ENCODE assay signal across 8 cellular contexts in genomic region chr2:102473020-102473419, GRCh38. TPM values are rescaled to one million over a fixed set of nuclear protein-coding genes. Genes with fewer than 3 reads are reported as not detected.
DNase-seq lines count a peak whose midpoint lies in the region; ATAC-seq, FAIRE-seq and TF ChIP-seq lines count a peak whose summit lies in the region.

A gene with protein sequence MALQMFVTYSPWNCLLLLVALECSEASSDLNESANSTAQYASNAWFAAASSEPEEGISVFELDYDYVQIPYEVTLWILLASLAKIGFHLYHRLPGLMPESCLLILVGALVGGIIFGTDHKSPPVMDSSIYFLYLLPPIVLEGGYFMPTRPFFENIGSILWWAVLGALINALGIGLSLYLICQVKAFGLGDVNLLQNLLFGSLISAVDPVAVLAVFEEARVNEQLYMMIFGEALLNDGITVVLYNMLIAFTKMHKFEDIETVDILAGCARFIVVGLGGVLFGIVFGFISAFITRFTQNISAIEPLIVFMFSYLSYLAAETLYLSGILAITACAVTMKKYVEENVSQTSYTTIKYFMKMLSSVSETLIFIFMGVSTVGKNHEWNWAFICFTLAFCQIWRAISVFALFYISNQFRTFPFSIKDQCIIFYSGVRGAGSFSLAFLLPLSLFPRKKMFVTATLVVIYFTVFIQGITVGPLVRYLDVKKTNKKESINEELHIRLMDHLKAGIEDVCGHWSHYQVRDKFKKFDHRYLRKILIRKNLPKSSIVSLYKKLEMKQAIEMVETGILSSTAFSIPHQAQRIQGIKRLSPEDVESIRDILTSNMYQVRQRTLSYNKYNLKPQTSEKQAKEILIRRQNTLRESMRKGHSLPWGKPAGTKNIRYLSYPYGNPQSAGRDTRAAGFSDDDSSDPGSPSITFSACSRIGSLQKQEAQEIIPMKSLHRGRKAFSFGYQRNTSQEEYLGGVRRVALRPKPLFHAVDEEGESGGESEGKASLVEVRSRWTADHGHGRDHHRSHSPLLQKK (plus strand): TSS chr2:102473226. CDS start chr2:102473760, 534 bp downstream.

- H4K20me1 ChIP-seq in HepG2 (ENCODE audit: insufficient read depth, low read length), result no peaks in the 10 kb centered on the region

- DNase-seq in BJ (ENCODE audit: low read depth), result peak; percentile 4
- DNase-seq in HPDE6-E6E7 (ENCODE audit: extremely low spot score), result peak; percentile 21
- DNase-seq in T follicular helper cell (ENCODE audit: low read depth), result peak; percentile 15
- peak; percentile 45 for DNase-seq in brain microvascular endothelial cell
- DNase-seq in HepG2 (ENCODE audit: low spot score), result peak; percentile 52
- DNase-seq in stimulated activated CD8-positive, alpha-beta memory T cell treated with anti-CD3 and anti-CD28 coated beads, Interleukin-12 subunit alpha, Interleukin-12 subunit beta, amount 100 ng/mL, for 1 hour (ENCODE audit: low read depth), result peak; percentile 23
- DNase-seq in NCI-H2171 (lab: John Stamatoyannopoulos, UW), result no peak

- intact Hi-C loops in HepG2 (cut with micrococcal nuclease; ENCODE audit: unreplicated experiment), result loop anchor here (1.0 kb wide), 2 partner anchors 143 to 230 kb away; no protein-coding TSS in a partner anchor

- no peak within 1 kb of the TSS for H2AFZ ChIP-seq in HepG2 (ENCODE audit: low read length)

- H3K36me3 ChIP-seq in BJ (ENCODE audit: control insufficient read depth, insufficient read depth, low read length) (no peaks in the 10 kb centered on the region), brain microvascular endothelial cell (replicated peaks) (no peaks in the 10 kb centered on the region), HepG2 (replicated peaks in 1 of 2; ENCODE audit: control insufficient read depth in 1 of 2, insufficient read depth in 2 of 2, low read length in 2 of 2) (no peaks in the 10 kb centered on the region)

- in situ Hi-C loops in brain microvascular endothelial cell (cut with HindIII; ENCODE audit: low pct_ligation_motif_present, low sequenced_read_pairs) (no loop called here), HepG2 (cut with HindIII; ENCODE audit: extremely low pct_ligation_motif_present, low pct_unique_long_range_greater_than_20kb) (loop anchor here (5.0 kb wide), 1 partner anchor 144 kb away; the partner anchor contains the start of gene SLC9A2)

- no peak within 1 kb of the TSS for H3K9ac ChIP-seq in HepG2 (ENCODE audit: insufficient read depth, low read depth, low read length)

- H3K9me3 ChIP-seq in HepG2 (ENCODE audit: low read length), result no peaks in the 10 kb centered on the region

- TF ChIP-seq CTCF in BJ (IDR thresholded peaks at IDR 0.05; ENCODE audit: insufficient read depth, low read depth, low read length) (peak; percentile 90), brain microvascular endothelial cell (IDR thresholded peaks at IDR 0.05; ENCODE audit: low read depth, low read length, missing control alignments) (peak; percentile 88), HepG2 (CRISPR knock-in tag; IDR thresholded peaks at IDR 0.05) (peak; percentile 83)

- no peak within 1 kb of the TSS for H3K4me2 ChIP-seq in HepG2 (ENCODE audit: low read depth, low read length)

- no peak for TF ChIP-seq POLR2A in GM18505 (IDR thresholded peaks at IDR 0.05; ENCODE audit: borderline replicate concordance, extremely low read depth, insufficient read depth, insufficient read length)
- no peak for TF ChIP-seq POLR2A in HepG2 (IDR thresholded peaks at IDR 0.05; ENCODE audit: insufficient read depth in 1 of 2, low read depth in 2 of 2, low read length in 2 of 2)

- TF ChIP-seq RAD21 in HepG2 (CRISPR knock-in tag; IDR thresholded peaks at IDR 0.05), result no peak

- TF ChIP-seq EP300 in HepG2 (IDR thresholded peaks at IDR 0.05; ENCODE audit: low read depth in 2 of 2, low read length in 2 of 2) (no peak), HepG2 (CRISPR knock-in tag; IDR thresholded peaks at IDR 0.05; ENCODE audit: borderline replicate concordance) (no peak)

- POLR2A ChIA-PET in BJ (lab: Charles Lee), result no interaction called here
- POLR2A ChIA-PET in HepG2 (lab: Yijun Ruan, JAX), result no interaction called here

- BruUV-seq in HepG2 (replicated peaks; lab: Mats Ljungman, UMichigan), result no TSS peak

- CTCF ChIA-PET in BJ (lab: Yijun Ruan, JAX) (interaction anchor here (0.6 to 11.5 kb wide), 23 partner anchors 9 to 333 kb away, joined by 3 to 124 read pairs (median 5); partner anchors contain the start of gene SLC9A2), HepG2 (lab: Yijun Ruan, JAX; ENCODE audit: low intra/inter-chr PET ratio, low total read pairs) (interaction anchor here (1.0 to 1.2 kb wide), 3 partner anchors 140 to 231 kb away, joined by 3 to 16 read pairs (median 7); no protein-coding TSS in a partner anchor)

- H3K27ac ChIP-seq in brain microvascular endothelial cell (no peak within 1 kb of the TSS), HepG2 (ENCODE audit: extremely low read length, insufficient read depth, low read length) (no peak within 1 kb of the TSS)

- H3K27me3 ChIP-seq in BJ (ENCODE audit: control insufficient read depth, insufficient read depth, low read length), result peaks cover 4% of the 10 kb centered on the region
- H3K27me3 ChIP-seq in brain microvascular endothelial cell (replicated peaks), result peaks cover 3% of the 10 kb centered on the region
- H3K27me3 ChIP-seq in HepG2 (ENCODE audit: control insufficient read depth in 1 of 2, insufficient read depth in 2 of 2, low read length in 2 of 2), result no peaks in the 10 kb centered on the region; a peak in 1 of 5 replicates

- peak; percentile 97 for FAIRE-seq in HepG2 (lab: Jason Lieb, UNC)

- peak; percentile 52 for ATAC-seq in GM18505 (IDR thresholded peaks at IDR 0.05; ENCODE audit: unreplicated experiment)
- peak; percentile 77 for ATAC-seq in HepG2

- 0% methylated on average over 3 of the region's 3 CpGs for WGBS in HepG2 (ENCODE audit: low lambda C conversion rate)

- H3K4me1 ChIP-seq in HepG2 (ENCODE audit: insufficient read depth, low read length), result no peaks in the 10 kb centered on the region

- no peak within 1 kb of the TSS for H3K4me3 ChIP-seq in BJ (ENCODE audit: low read depth, low read length)
- no peak within 1 kb of the TSS for H3K4me3 ChIP-seq in brain microvascular endothelial cell (ENCODE audit: low read depth, low read length)
- H3K4me3 ChIP-seq in HepG2 (replicated peaks in 1 of 3; ENCODE audit: insufficient read depth in 1 of 3, low read depth in 2 of 3, low read length in 3 of 3), result no peak within 1 kb of the TSS

- H3K79me2 ChIP-seq in HepG2 (ENCODE audit: insufficient read depth, low read length), result no peaks in the 10 kb centered on the region

TF ChIP-seq in HepG2, 621 proteins besides CTCF, POLR2A, EP300 and RAD21 (continues in another document):
- TF ChIP-seq TRAFD1 (CRISPR knock-in tag; IDR thresholded peaks at IDR 0.05; ENCODE audit: borderline replicate concordance), result no peak

RNA-seq across cellular contexts. Expression of the gene that starts here (rescaled TPM):
- polyA plus RNA-seq in BJ (2011; rRNA removed) (not detected in 2 replicates), HepG2 (2011; rRNA removed) (not detected in 2 replicates)
- not detected in 2 replicates for polyA minus RNA-seq in BJ (2011; rRNA and poly(A)+ RNA removed)
- total RNA-seq in HepG2 (2016; rRNA removed; fragmentation: Illumina TruSeq; extraction: Trizol), result not detected in 2 replicates
- total RNA-seq in HepG2 (2016; cell fraction: cytosol; rRNA removed; fragmentation: Illumina TruSeq; extraction: Trizol; ENCODE audit: low read depth), result not detected in 2 replicates
- total RNA-seq in HepG2 (2016; cell fraction: insoluble cytoplasmic fraction; rRNA removed; fragmentation: Illumina TruSeq; extraction: Trizol), result not detected in 2 replicates
- not detected in 2 replicates for total RNA-seq in HepG2 (2016; cell fraction: membrane; rRNA removed; fragmentation: Illumina TruSeq; extraction: Trizol)
- not detected in 2 replicates for total RNA-seq in HepG2 (2016; cell fraction: nucleus; rRNA removed; fragmentation: Illumina TruSeq; extraction: Trizol)
- polyA plus RNA-seq in HepG2 (2011; cell fraction: cytosol; rRNA removed), result not detected in 2 replicates
- not detected in 2 replicates for polyA plus RNA-seq in HepG2 (2011; cell fraction: nucleus; rRNA removed)
- not detected in 2 replicates for polyA plus RNA-seq in HepG2 (2012)
- not detected in 2 replicates for polyA plus RNA-seq in HepG2 (2016; cell fraction: cytosol; fragmentation: Illumina TruSeq; extraction: Trizol; ENCODE audit: low read depth)
- polyA plus RNA-seq in HepG2 (2016; cell fraction: insoluble cytoplasmic fraction; fragmentation: Illumina TruSeq; extraction: Trizol; ENCODE audit: low read depth), result not detected in 2 replicates
- not detected in 2 replicates for polyA plus RNA-seq in HepG2 (2016; cell fraction: membrane; fragmentation: Illumina TruSeq; extraction: Trizol; ENCODE audit: low read depth)
- polyA plus RNA-seq in HepG2 (2016; cell fraction: nucleus; fragmentation: Illumina TruSeq; extraction: Trizol; ENCODE audit: insufficient read depth, low read depth), result not detected in 2 replicates
- polyA minus RNA-seq in HepG2 (2011; rRNA and poly(A)+ RNA removed; ENCODE audit: low replicate concordance), result 0.04 TPM in 1 of 2 replicates, not detected in the other
- polyA minus RNA-seq in HepG2 (2011; cell fraction: cytosol; rRNA and poly(A)+ RNA removed), result not detected in 2 replicates
- polyA minus RNA-seq in HepG2 (2011; cell fraction: nucleus; rRNA and poly(A)+ RNA removed), result 0.12 and 0.13 TPM in 2 replicates

Comparison
In these comparisons a context has a peak if more than half of its experiments do, and no peak if none do; other contexts are left out.
1. Peak in DNase-seq in BJ; RNA of the gene not detected or under 1 TPM.
2. Peak in DNase-seq and ATAC-seq in HepG2; RNA of the gene not detected or under 1 TPM.